Comparison of ENCODE assay signal across 1 cellular context in genomic region chr17:35752471-35752870, GRCh38.
TF ChIP-seq lines count a peak whose summit lies in the region.

No MANE protein-coding gene starts in this region.

TF ChIP-seq in HepG2, 621 proteins besides CTCF, POLR2A, EP300 and RAD21:
- TF ChIP-seq FOXA1 (IDR thresholded peaks at IDR 0.05), result no peak
- TF ChIP-seq FOXA1 (CRISPR knock-in tag; IDR thresholded peaks at IDR 0.05), result no peak
- TF ChIP-seq ARHGAP35 (CRISPR knock-in tag; IDR thresholded peaks at IDR 0.05; ENCODE audit: borderline replicate concordance), result no peak
- TF ChIP-seq IKZF4 (CRISPR knock-in tag; IDR thresholded peaks at IDR 0.05; ENCODE audit: borderline replicate concordance, low read depth, not compliant biosample characterization), result no peak
- TF ChIP-seq ZNF891 (CRISPR knock-in tag; IDR thresholded peaks at IDR 0.05), result 0 out of 2 replicates have a peak, but pooled peaks have one; percentile 29
- peak; percentile 44 for TF ChIP-seq ZNF687 (CRISPR knock-in tag; IDR thresholded peaks at IDR 0.05)
- TF ChIP-seq SMYD3 (CRISPR knock-in tag; IDR thresholded peaks at IDR 0.05), result no peak
- TF ChIP-seq NFE2L1 (CRISPR knock-in tag; IDR thresholded peaks at IDR 0.05; ENCODE audit: borderline replicate concordance), result no peak
- no peak for TF ChIP-seq LRRFIP1 (CRISPR knock-in tag; conservative IDR thresholded peaks at IDR 0.05)
- peak; percentile 16; the same call in 1 of the 2 replicates for TF ChIP-seq GABPB1 (CRISPR knock-in tag; IDR thresholded peaks at IDR 0.05)
- TF ChIP-seq ATRX (CRISPR knock-in tag; IDR thresholded peaks at IDR 0.05; ENCODE audit: borderline replicate concordance), result no peak
- TF ChIP-seq ZNF607 (CRISPR knock-in tag; IDR thresholded peaks at IDR 0.05; ENCODE audit: borderline replicate concordance), result no peak
TF ChIP-seq in HepG2: peak in this region for 3.
